ENCODE assay signal across 28 cellular contexts in genomic region chrX:19091596-19091995, GRCh38. TPM values are rescaled to one million over a fixed set of nuclear protein-coding genes. Genes with fewer than 3 reads are reported as not detected.
DNase-seq lines count a peak whose midpoint lies in the region; ATAC-seq, FAIRE-seq and TF ChIP-seq lines count a peak whose summit lies in the region.
"Had no signal": no experiment of that assay in that cellular context is flagged by ENCODE, and none has a peak within 500 bp of the region (broad histone marks: within the 10 kb centered on the region; RNA-seq: fewer than 3 reads in every experiment).

No MANE protein-coding gene starts in this region.

- H3K27me3 Mint-ChIP-seq in neural progenitor cell (ENCODE audit: insufficient read depth, low read depth) (no peaks in the 10 kb centered on the region), endothelial cell (ENCODE audit: unreplicated experiment) (peaks cover 1% of the 10 kb centered on the region)
- H3K27me3 Mint-ChIP-seq: CD4-positive, CD25-positive, alpha-beta regulatory T cell had no signal

- no peaks in the 10 kb centered on the region for H3K9me3 ChIP-seq in K562 (replicated peaks; ENCODE audit: control insufficient read depth, insufficient read depth, low read depth, low read length)
- H3K9me3 ChIP-seq in neural progenitor cell (ENCODE audit: low read depth), result no peaks in the 10 kb centered on the region
- H3K9me3 ChIP-seq: BE2C had no signal

- H3K9me3 Mint-ChIP-seq in neural progenitor cell (peaks cover 11% of the 10 kb centered on the region), endothelial cell (ENCODE audit: unreplicated experiment) (no peaks in the 10 kb centered on the region)

- POLR2A ChIA-PET in K562 (lab: Yijun Ruan, JAX), result interaction anchor here (1.9 kb wide), 1 partner anchor 9 kb away, joined by 5 read pairs; no protein-coding TSS in a partner anchor

- H3K9ac ChIP-seq in K562 (ENCODE audit: insufficient read depth in 1 of 2, low read depth in 2 of 2, low read length in 2 of 2) (no peak overlapping the region), neural progenitor cell (no peak overlapping the region)
- H3K9ac ChIP-seq: BLaER1 had no signal

- H3K9me1 ChIP-seq in K562 (ENCODE audit: control insufficient read depth, insufficient read depth, low read length), result no peaks in the 10 kb centered on the region

- WGBS in K562 (ENCODE audit: insufficient coverage, low coverage, missing lambda C conversion rate), result 0% methylated on average over 6 of the region's 6 CpGs

- no peaks in the 10 kb centered on the region for H3K36me3 ChIP-seq in K562 (ENCODE audit: control insufficient read depth, insufficient read depth, low read length)
- H3K36me3 ChIP-seq in neural progenitor cell, result no peaks in the 10 kb centered on the region
- H3K36me3 ChIP-seq: BE2C, BLaER1 had no signal

- no TSS peak for BruUV-seq in K562 (replicated peaks; lab: Mats Ljungman, UMichigan)

- no peak for TF ChIP-seq EP300 in K562 (IDR thresholded peaks at IDR 0.05; ENCODE audit: low read length)

- H3K4me3 Mint-ChIP-seq in neural progenitor cell (no peak overlapping the region), endothelial cell (ENCODE audit: unreplicated experiment) (no peak overlapping the region)
- H3K4me3 Mint-ChIP-seq: CD14-positive monocyte; CD4-positive, alpha-beta memory T cell; CD8-positive, alpha-beta memory T cell had no signal

- H3F3A ChIP-seq in neural progenitor cell (ENCODE audit: low read depth), result no peaks in the 10 kb centered on the region

- H3K4me1 ChIP-seq in K562 (replicated peaks in 1 of 2; ENCODE audit: control insufficient read depth in 2 of 2, insufficient read depth in 2 of 2, low read length in 2 of 2) (no peaks in the 10 kb centered on the region), neural progenitor cell (no peaks in the 10 kb centered on the region)
- H3K4me1 ChIP-seq: BE2C, BLaER1 had no signal

- intact Hi-C loops in K562 (cut with micrococcal nuclease), result no loop called here

- H3K27ac ChIP-seq in K562 (ENCODE audit: extremely low read depth, low read depth, low read length) (no peak overlapping the region), neural progenitor cell (no peak overlapping the region)
- H3K27ac ChIP-seq: BLaER1 had no signal

- no peak overlapping the region for H3K4me2 ChIP-seq in K562 (ENCODE audit: insufficient read depth, low read length)
- H3K4me2 ChIP-seq in neural progenitor cell, result no peak overlapping the region
- H3K4me2 ChIP-seq: BLaER1 had no signal

- TF ChIP-seq RAD21 in K562 (CRISPR knock-in tag; conservative IDR thresholded peaks at IDR 0.05 in 1 of 2, IDR thresholded peaks at IDR 0.05 in 1 of 2), result no peak

- FAIRE-seq in K562 (lab: Jason Lieb, UNC), result no peak
- FAIRE-seq: A204.1, G401.6, GM12892, GM18507 had no signal

- TF ChIP-seq POLR2A in K562 (conservative IDR thresholded peaks at IDR 0.05), result no peak

- peak; percentile 12 for DNase-seq in ELF-1 (ENCODE audit: low read depth, low spot score)
- DNase-seq in MV-4-11 (lab: John Stamatoyannopoulos, UW), result peak; percentile 22
- no peak for DNase-seq in K562 (ENCODE audit: extremely low read depth in 1 of 4, low spot score in 3 of 4)
- DNase-seq in neural progenitor cell (ENCODE audit: low spot score), result no peak
- DNase-seq in T1000 (lab: John Stamatoyannopoulos, UW), result no peak
- no peak for DNase-seq in kidney glomerular epithelial cell (lab: John Stamatoyannopoulos, UW)
- DNase-seq in endothelial cell (ENCODE audit: low spot score), result no peak
- DNase-seq: 8988T; ACHN; BE2C; C1 segment of cervical spinal cord; CD4-positive, alpha-beta memory T cell; CD4-positive, CD25-positive, alpha-beta regulatory T cell; CD8-positive, alpha-beta memory T cell; COR-L47; DMS 273 treated with DMSO at 0.1 percent for 48 hours; DMS153; DMS53; DMS79; DND-41; EL; GF-D8 had no signal

- CTCF ChIA-PET in K562 (lab: Yijun Ruan, JAX; ENCODE audit: low intra/inter-chr PET ratio), result no interaction called here

- H3K36me3 Mint-ChIP-seq in neural progenitor cell (no peaks in the 10 kb centered on the region), endothelial cell (ENCODE audit: low read depth, unreplicated experiment) (no peaks in the 10 kb centered on the region)
- H3K36me3 Mint-ChIP-seq: CD14-positive monocyte; CD4-positive, alpha-beta memory T cell; CD4-positive, CD25-positive, alpha-beta regulatory T cell had no signal

- in situ Hi-C loops in K562 (cut with MboI), result no loop called here

- H2AFZ ChIP-seq in K562 (ENCODE audit: low read depth, low read length) (no peak overlapping the region), neural progenitor cell (replicated peaks) (no peak overlapping the region)

- H4K20me1 ChIP-seq in K562 (replicated peaks; ENCODE audit: control insufficient read depth, insufficient read depth, low read length) (no peaks in the 10 kb centered on the region), neural progenitor cell (ENCODE audit: low read depth) (no peaks in the 10 kb centered on the region)
- H4K20me1 ChIP-seq: BLaER1 had no signal

- peaks cover 0 to 5% of the 10 kb centered on the region in 2 experiments; a peak in 1 of 5 replicates for H3K27me3 ChIP-seq in K562 (ENCODE audit: control insufficient read depth in 2 of 2, insufficient read depth in 2 of 2, low read length in 2 of 2)
- H3K27me3 ChIP-seq in neural progenitor cell, result no peaks in the 10 kb centered on the region
- H3K27me3 ChIP-seq: BE2C had no signal

- H3K4me3 ChIP-seq in K562 (no peak overlapping the region), neural progenitor cell (no peak overlapping the region)
- H3K4me3 ChIP-seq: BLaER1 had no signal

- H3K27ac Mint-ChIP-seq in neural progenitor cell (peak overlapping the region; percentile 4), endothelial cell (ENCODE audit: unreplicated experiment) (no peak overlapping the region)
- H3K27ac Mint-ChIP-seq: CD14-positive monocyte; CD4-positive, alpha-beta memory T cell; CD4-positive, CD25-positive, alpha-beta regulatory T cell; CD8-positive, alpha-beta memory T cell had no signal

- H3K79me2 ChIP-seq in K562 (ENCODE audit: control insufficient read depth, insufficient read depth, low read length) (no peaks in the 10 kb centered on the region), neural progenitor cell (ENCODE audit: low read depth) (no peaks in the 10 kb centered on the region)

- no peak for TF ChIP-seq CTCF in K562 (IDR thresholded peaks at IDR 0.05 in 2 of 3, conservative IDR thresholded peaks at IDR 0.05 in 1 of 3; ENCODE audit: insufficient read depth in 2 of 3, low read depth in 1 of 3, low read length in 3 of 3)
- no peak for TF ChIP-seq CTCF in neural progenitor cell (IDR thresholded peaks at IDR 0.05)
- no peak for TF ChIP-seq CTCF in endothelial cell (IDR thresholded peaks at IDR 0.05; ENCODE audit: unreplicated experiment)

- no peak for ATAC-seq in K562

- H3K4me1 Mint-ChIP-seq in neural progenitor cell, result no peaks in the 10 kb centered on the region
- H3K4me1 Mint-ChIP-seq in endothelial cell (ENCODE audit: unreplicated experiment), result no peaks in the 10 kb centered on the region
- H3K4me1 Mint-ChIP-seq: CD4-positive, alpha-beta memory T cell; CD4-positive, CD25-positive, alpha-beta regulatory T cell; CD8-positive, alpha-beta memory T cell had no signal

RNA-seq across cellular contexts. Expression of gene ADGRG2, which starts 30.7 kb away (rescaled TPM):
- not detected in 2 replicates for total RNA-seq in K562 (2011; cell fraction: chromatin; rRNA removed; ENCODE audit: low replicate concordance)
- total RNA-seq in K562 (2011; cell fraction: nucleolus; rRNA removed), result not detected in 2 replicates
- not detected in 2 replicates for total RNA-seq in K562 (2011; cell fraction: nucleoplasm; rRNA removed)
- total RNA-seq in K562 (2014; rRNA removed) (not detected in 2 replicates), K562 (2014; rRNA removed; fragmentation: Illumina TruSeq; extraction: Trizol) (not detected in 2 replicates), K562 (2015; rRNA removed; fragmentation: Illumina TruSeq; extraction: Trizol) (not detected in 2 replicates), K562 (2021) (0.04 TPM in 1 of 2 replicates, not detected in the other), neural progenitor cell (ENCODE audit: low replicate concordance) (0.43 and 0.80 TPM in 2 replicates), endothelial cell (ENCODE audit: unreplicated experiment) (not detected)
- polyA plus RNA-seq in K562 (2011; rRNA removed) (not detected in 2 replicates), K562 (2014; fragmentation: Illumina TruSeq; extraction: Trizol) (not detected in 2 replicates), K562 (2014; fragmentation: Nextera tagmentation; extraction: Ambion mirVana) (under 1 TPM in 1 of 2 experiments, not detected in 1; 0.03 TPM), K562 (2014; rRNA removed) (not detected in 2 replicates)
- not detected in 2 replicates for polyA plus RNA-seq in K562 (2011; cell fraction: cytosol; rRNA removed)
- not detected in 2 replicates for polyA plus RNA-seq in K562 (2011; cell fraction: nucleus; rRNA removed)
- polyA plus RNA-seq in K562 (2012), result 0.04 TPM in 2 replicates
- polyA minus RNA-seq in K562 (2011; rRNA and poly(A)+ RNA removed), result not detected in 2 replicates
- not detected in 2 replicates for polyA minus RNA-seq in K562 (2011; cell fraction: cytosol; rRNA and poly(A)+ RNA removed)
- not detected in 2 replicates for polyA minus RNA-seq in K562 (2011; cell fraction: nucleus; rRNA and poly(A)+ RNA removed)
- total RNA-seq: CD4-positive, alpha-beta memory T cell; CD4-positive, CD25-positive, alpha-beta regulatory T cell; CD8-positive, alpha-beta memory T cell had no signal
- polyA plus RNA-seq: CD14-positive monocyte; CD4-positive, alpha-beta memory T cell; CD4-positive, CD25-positive, alpha-beta regulatory T cell had no signal

Comparison
In these comparisons a context has a peak if more than half of its experiments do, and no peak if none do; other contexts are left out.
1. DNase-seq: peak in ELF-1 (single experiment) and MV-4-11 (single experiment); none in K562 (0 of 4), neural progenitor cell (single experiment), T1000 (single experiment), kidney glomerular epithelial cell (single experiment) and endothelial cell (single experiment).